Comparison of ENCODE assay signal across 1 cellular context in genomic region chr12:60977966-60978365, GRCh38.
TF ChIP-seq lines count a peak whose summit lies in the region.

No MANE protein-coding gene starts in this region.

TF ChIP-seq in H1, 55 proteins besides CTCF, POLR2A, EP300 and RAD21 (continued from another document):
- TF ChIP-seq, protein P1, sequence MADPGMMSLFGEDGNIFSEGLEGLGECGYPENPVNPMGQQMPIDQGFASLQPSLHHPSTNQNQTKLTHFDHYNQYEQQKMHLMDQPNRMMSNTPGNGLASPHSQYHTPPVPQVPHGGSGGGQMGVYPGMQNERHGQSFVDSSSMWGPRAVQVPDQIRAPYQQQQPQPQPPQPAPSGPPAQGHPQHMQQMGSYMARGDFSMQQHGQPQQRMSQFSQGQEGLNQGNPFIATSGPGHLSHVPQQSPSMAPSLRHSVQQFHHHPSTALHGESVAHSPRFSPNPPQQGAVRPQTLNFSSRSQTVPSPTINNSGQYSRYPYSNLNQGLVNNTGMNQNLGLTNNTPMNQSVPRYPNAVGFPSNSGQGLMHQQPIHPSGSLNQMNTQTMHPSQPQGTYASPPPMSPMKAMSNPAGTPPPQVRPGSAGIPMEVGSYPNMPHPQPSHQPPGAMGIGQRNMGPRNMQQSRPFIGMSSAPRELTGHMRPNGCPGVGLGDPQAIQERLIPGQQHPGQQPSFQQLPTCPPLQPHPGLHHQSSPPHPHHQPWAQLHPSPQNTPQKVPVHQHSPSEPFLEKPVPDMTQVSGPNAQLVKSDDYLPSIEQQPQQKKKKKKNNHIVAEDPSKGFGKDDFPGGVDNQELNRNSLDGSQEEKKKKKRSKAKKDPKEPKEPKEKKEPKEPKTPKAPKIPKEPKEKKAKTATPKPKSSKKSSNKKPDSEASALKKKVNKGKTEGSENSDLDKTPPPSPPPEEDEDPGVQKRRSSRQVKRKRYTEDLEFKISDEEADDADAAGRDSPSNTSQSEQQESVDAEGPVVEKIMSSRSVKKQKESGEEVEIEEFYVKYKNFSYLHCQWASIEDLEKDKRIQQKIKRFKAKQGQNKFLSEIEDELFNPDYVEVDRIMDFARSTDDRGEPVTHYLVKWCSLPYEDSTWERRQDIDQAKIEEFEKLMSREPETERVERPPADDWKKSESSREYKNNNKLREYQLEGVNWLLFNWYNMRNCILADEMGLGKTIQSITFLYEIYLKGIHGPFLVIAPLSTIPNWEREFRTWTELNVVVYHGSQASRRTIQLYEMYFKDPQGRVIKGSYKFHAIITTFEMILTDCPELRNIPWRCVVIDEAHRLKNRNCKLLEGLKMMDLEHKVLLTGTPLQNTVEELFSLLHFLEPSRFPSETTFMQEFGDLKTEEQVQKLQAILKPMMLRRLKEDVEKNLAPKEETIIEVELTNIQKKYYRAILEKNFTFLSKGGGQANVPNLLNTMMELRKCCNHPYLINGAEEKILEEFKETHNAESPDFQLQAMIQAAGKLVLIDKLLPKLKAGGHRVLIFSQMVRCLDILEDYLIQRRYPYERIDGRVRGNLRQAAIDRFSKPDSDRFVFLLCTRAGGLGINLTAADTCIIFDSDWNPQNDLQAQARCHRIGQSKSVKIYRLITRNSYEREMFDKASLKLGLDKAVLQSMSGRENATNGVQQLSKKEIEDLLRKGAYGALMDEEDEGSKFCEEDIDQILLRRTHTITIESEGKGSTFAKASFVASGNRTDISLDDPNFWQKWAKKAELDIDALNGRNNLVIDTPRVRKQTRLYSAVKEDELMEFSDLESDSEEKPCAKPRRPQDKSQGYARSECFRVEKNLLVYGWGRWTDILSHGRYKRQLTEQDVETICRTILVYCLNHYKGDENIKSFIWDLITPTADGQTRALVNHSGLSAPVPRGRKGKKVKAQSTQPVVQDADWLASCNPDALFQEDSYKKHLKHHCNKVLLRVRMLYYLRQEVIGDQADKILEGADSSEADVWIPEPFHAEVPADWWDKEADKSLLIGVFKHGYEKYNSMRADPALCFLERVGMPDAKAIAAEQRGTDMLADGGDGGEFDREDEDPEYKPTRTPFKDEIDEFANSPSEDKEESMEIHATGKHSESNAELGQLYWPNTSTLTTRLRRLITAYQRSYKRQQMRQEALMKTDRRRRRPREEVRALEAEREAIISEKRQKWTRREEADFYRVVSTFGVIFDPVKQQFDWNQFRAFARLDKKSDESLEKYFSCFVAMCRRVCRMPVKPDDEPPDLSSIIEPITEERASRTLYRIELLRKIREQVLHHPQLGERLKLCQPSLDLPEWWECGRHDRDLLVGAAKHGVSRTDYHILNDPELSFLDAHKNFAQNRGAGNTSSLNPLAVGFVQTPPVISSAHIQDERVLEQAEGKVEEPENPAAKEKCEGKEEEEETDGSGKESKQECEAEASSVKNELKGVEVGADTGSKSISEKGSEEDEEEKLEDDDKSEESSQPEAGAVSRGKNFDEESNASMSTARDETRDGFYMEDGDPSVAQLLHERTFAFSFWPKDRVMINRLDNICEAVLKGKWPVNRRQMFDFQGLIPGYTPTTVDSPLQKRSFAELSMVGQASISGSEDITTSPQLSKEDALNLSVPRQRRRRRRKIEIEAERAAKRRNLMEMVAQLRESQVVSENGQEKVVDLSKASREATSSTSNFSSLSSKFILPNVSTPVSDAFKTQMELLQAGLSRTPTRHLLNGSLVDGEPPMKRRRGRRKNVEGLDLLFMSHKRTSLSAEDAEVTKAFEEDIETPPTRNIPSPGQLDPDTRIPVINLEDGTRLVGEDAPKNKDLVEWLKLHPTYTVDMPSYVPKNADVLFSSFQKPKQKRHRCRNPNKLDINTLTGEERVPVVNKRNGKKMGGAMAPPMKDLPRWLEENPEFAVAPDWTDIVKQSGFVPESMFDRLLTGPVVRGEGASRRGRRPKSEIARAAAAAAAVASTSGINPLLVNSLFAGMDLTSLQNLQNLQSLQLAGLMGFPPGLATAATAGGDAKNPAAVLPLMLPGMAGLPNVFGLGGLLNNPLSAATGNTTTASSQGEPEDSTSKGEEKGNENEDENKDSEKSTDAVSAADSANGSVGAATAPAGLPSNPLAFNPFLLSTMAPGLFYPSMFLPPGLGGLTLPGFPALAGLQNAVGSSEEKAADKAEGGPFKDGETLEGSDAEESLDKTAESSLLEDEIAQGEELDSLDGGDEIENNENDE (IDR thresholded peaks at IDR 0.05; ENCODE audit: insufficient replicate concordance, low read length) = no peak
- no peak for TF ChIP-seq NRF1 (IDR thresholded peaks at IDR 0.05; ENCODE audit: low read depth, low read length)
- no peak for TF ChIP-seq SIN3A (conservative IDR thresholded peaks at IDR 0.05 in 1 of 2, IDR thresholded peaks at IDR 0.05 in 1 of 2; ENCODE audit: low read depth in 1 of 2, low read length in 2 of 2)
- no peak for TF ChIP-seq SP2 (IDR thresholded peaks at IDR 0.05; ENCODE audit: low read length)
- no peak for TF ChIP-seq GABPA (IDR thresholded peaks at IDR 0.05; ENCODE audit: borderline replicate concordance, insufficient read depth, low read length)
- TF ChIP-seq ZNF274 (IDR thresholded peaks at IDR 0.05; ENCODE audit: borderline replicate concordance, extremely low read depth, low read length) = no peak
- TF ChIP-seq BCL11A (IDR thresholded peaks at IDR 0.05; ENCODE audit: low read depth in 2 of 2, low read length in 2 of 2) = no peak
- TF ChIP-seq SIX5 (IDR thresholded peaks at IDR 0.05; ENCODE audit: low read depth, low read length) = no peak
- TF ChIP-seq TAF1 (IDR thresholded peaks at IDR 0.05; ENCODE audit: low read depth, low read length) = no peak
- no peak for TF ChIP-seq RNF2 (IDR thresholded peaks at IDR 0.05; ENCODE audit: borderline replicate concordance, low read depth, low read length, missing control alignments, poor library complexity, severe bottlenecking)
- no peak for TF ChIP-seq FOSL1 (IDR thresholded peaks at IDR 0.05; ENCODE audit: insufficient read depth, low read depth, low read length)
TF ChIP-seq in H1: peak in this region for 0.
